Comparison of ENCODE assay signal across 8 cellular contexts in the genomic region with DNA sequence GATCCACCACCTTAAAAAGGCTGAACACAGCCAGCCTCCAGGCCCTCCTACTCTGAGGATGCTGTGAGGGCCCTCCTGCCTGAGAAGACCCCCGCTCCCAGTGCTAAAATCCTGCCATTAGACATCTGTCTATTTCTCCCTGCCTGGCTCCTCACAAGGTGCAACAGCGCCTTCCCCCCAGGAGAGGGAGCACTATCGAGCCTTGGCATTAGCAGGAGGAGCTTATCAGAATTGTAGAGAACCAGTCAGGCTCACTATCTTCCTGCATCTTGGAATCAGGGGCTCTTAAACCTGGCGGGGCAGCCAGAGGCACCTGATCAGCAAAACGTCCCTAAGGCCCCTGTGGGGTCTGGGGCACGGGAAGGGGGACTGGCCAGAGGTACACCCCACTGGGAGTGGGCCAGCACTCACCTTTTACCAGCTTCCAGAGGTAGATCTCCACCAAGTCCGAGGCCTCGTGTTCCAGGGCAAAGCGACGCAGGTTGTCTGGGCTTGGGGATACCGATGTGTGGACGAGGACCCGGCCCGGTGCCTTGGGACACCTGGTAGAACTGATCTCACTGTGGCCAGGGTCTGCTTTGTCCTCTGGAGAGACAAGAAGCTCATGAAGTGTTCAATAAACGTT. TPM values are rescaled to one million over a fixed set of nuclear protein-coding genes. Genes with fewer than 3 reads are reported as not detected.
A peak's percentile ranks its signal among the peaks of the same experiment; 100 is the strongest.
DNase-seq lines count a peak whose midpoint lies in the region; ATAC-seq and TF ChIP-seq lines count a peak whose summit lies in the region.

No MANE protein-coding gene starts in this region.

- no peaks in the 10 kb centered on the region for H3K27me3 ChIP-seq in CD8-positive, alpha-beta memory T cell (ENCODE audit: insufficient read depth, low read length, poor library complexity, severe bottlenecking)
- no peaks in the 10 kb centered on the region for H3K27me3 ChIP-seq in left lung

- no peaks in the 10 kb centered on the region for H3K4me1 ChIP-seq in CD8-positive, alpha-beta memory T cell (ENCODE audit: insufficient read depth, low read length)
- H3K4me1 ChIP-seq in left lung = peaks cover 2 to 9% of the 10 kb centered on the region in 2 donors

- H3K27me3 Mint-ChIP-seq in CD8-positive, alpha-beta memory T cell = peaks cover 0 to 3% of the 10 kb centered on the region in 2 donors

- H3K36me3 ChIP-seq in CD8-positive, alpha-beta memory T cell (ENCODE audit: insufficient read depth, low read length) = no peaks in the 10 kb centered on the region
- H3K36me3 ChIP-seq in left lung = no peaks in the 10 kb centered on the region

- peak; percentile 91 to 92 for TF ChIP-seq CTCF in left lung (IDR thresholded peaks at IDR 0.05)

- H3K4me3 ChIP-seq in CD8-positive, alpha-beta memory T cell (ENCODE audit: low read length) = no peak overlapping the region
- H3K4me3 ChIP-seq in left lung = no peak overlapping the region

- ATAC-seq in left lung (peak; percentile 92), GM18519 (IDR thresholded peaks at IDR 0.05; ENCODE audit: low FRiP score, unreplicated experiment) (no peak)

- H3K9me3 ChIP-seq in CD8-positive, alpha-beta memory T cell (ENCODE audit: low read length) = no peaks in the 10 kb centered on the region
- no peaks in the 10 kb centered on the region for H3K9me3 ChIP-seq in left lung

- CTCF ChIA-PET in CD8-positive, alpha-beta memory T cell (lab: Charles Lee) = interaction anchor here (0.6 to 1.9 kb wide), 15 partner anchors 8 to 569 kb away, joined by 3 to 22 read pairs (median 4); no protein-coding TSS in a partner anchor

- H3K27ac ChIP-seq in CD8-positive, alpha-beta memory T cell (ENCODE audit: low read depth, low read length) = no peak overlapping the region
- no peak overlapping the region for H3K27ac ChIP-seq in left lung

- H3K27ac Mint-ChIP-seq in CD8-positive, alpha-beta memory T cell = no peak overlapping the region

- no peaks in the 10 kb centered on the region for H3K36me3 Mint-ChIP-seq in CD8-positive, alpha-beta memory T cell

- peaks cover 0 to 6% (median 0%) of the 10 kb centered on the region in 3 donors for H3K4me1 Mint-ChIP-seq in CD8-positive, alpha-beta memory T cell

- POLR2A ChIA-PET in CD8-positive, alpha-beta memory T cell (lab: Charles Lee) = no interaction called here

- H3K4me3 Mint-ChIP-seq in CD8-positive, alpha-beta memory T cell = no peak overlapping the region

- DNase-seq in CD8-positive, alpha-beta memory T cell = peak; percentile 30 to 73 (median 38)
- DNase-seq in HCEC 1CT = peak; percentile 60
- DNase-seq in NCI-H345 treated with DMSO at 0.1 percent for 48 hours (lab: John Stamatoyannopoulos, UW; ENCODE audit: unreplicated experiment) = peak; percentile 7
- DNase-seq in activated CD4-positive, alpha-beta T cell treated with anti-CD3 and anti-CD28 coated beads for 24 hours (ENCODE audit: low read depth in 2 of 2) = peak; percentile 31 to 39
- DNase-seq in cerebellar cortex (ENCODE audit: low spot score) = peak; percentile 75
- peak; percentile 46 to 78 for DNase-seq in left lung
- peak; percentile 10 to 24 (median 21) for DNase-seq in stimulated activated CD4-positive, alpha-beta T cell treated with anti-CD3 and anti-CD28 coated beads, TNF-alpha, amount 100 ng/mL, for 4 hours (ENCODE audit: low read depth in 3 of 3)

- intact Hi-C loops in left lung (cut with DNase I) = no loop called here

- no peaks in the 10 kb centered on the region for H3K9me3 Mint-ChIP-seq in CD8-positive, alpha-beta memory T cell

RNA-seq across cellular contexts. Expression of a gene that starts 28.7 kb away (rescaled TPM):
- total RNA-seq in CD8-positive, alpha-beta memory T cell = not detected
- not detected for polyA plus RNA-seq in CD8-positive, alpha-beta memory T cell
- 1 to 10 TPM; 1.3 to 5.2 TPM for total RNA-seq in left lung

RNA-seq across cellular contexts. Expression of a gene that starts 46.2 kb away (rescaled TPM):
- 10 to 100 TPM; 13.4 to 13.6 TPM for total RNA-seq in CD8-positive, alpha-beta memory T cell
- 2.3 TPM for polyA plus RNA-seq in CD8-positive, alpha-beta memory T cell
- total RNA-seq in left lung = 10 to 100 TPM; 19.4 to 23.6 TPM

Comparison
In these comparisons a context has a peak if more than half of its experiments do, and no peak if none do; other contexts are left out.
1. DNase-seq: peak in every context shown above with its lines; median percentile 75 in cerebellar cortex; 62 in left lung; 60 in HCEC 1CT; 38 in CD8-positive, alpha-beta memory T cell; 35 in activated CD4-positive, alpha-beta T cell treated with anti-CD3 and anti-CD28 coated beads for 24 hours; 21 in stimulated activated CD4-positive, alpha-beta T cell treated with anti-CD3 and anti-CD28 coated beads, TNF-alpha, amount 100 ng/mL, for 4 hours; 7 in NCI-H345 treated with DMSO at 0.1 percent for 48 hours.